ENCODE assay signal across 2 cellular contexts in genomic region chr3:36063992-36064391, GRCh38.
TF ChIP-seq lines count a peak whose summit lies in the region.

No MANE protein-coding gene starts in this region.

TF ChIP-seq in SK-N-SH, 30 proteins besides CTCF, POLR2A, EP300 and RAD21:
- TF ChIP-seq PBX3 (IDR thresholded peaks at IDR 0.05), result no peak
- TF ChIP-seq RFX5 (IDR thresholded peaks at IDR 0.05; ENCODE audit: low read length), result no peak
- TF ChIP-seq NFIC (IDR thresholded peaks at IDR 0.05; ENCODE audit: borderline replicate concordance), result no peak
- no peak for TF ChIP-seq MAX (IDR thresholded peaks at IDR 0.05; ENCODE audit: low read depth)
TF ChIP-seq in SK-N-SH: peak in this region for 0.

TF ChIP-seq in SK-N-SH treated with all-trans-retinoic acid at 6 μM for 48 hours, 23 proteins besides CTCF, POLR2A, EP300 and RAD21 (continued from another document):
- TF ChIP-seq CSRNP3 (CRISPR knock-in tag; IDR thresholded peaks at IDR 0.05) (no peak), TSHZ2 (CRISPR knock-in tag; IDR thresholded peaks at IDR 0.05) (no peak), TOX (CRISPR knock-in tag; IDR thresholded peaks at IDR 0.05; ENCODE audit: borderline replicate concordance) (no peak), ISL1 (CRISPR knock-in tag; IDR thresholded peaks at IDR 0.05) (no peak), PATZ1 (CRISPR knock-in tag; IDR thresholded peaks at IDR 0.05; ENCODE audit: borderline replicate concordance) (no peak), ZFP3 (CRISPR knock-in tag; IDR thresholded peaks at IDR 0.05) (no peak), TCF4 (CRISPR knock-in tag; IDR thresholded peaks at IDR 0.05; ENCODE audit: borderline replicate concordance) (no peak), RARB (CRISPR knock-in tag; IDR thresholded peaks at IDR 0.05) (no peak), SNAI2 (CRISPR knock-in tag; IDR thresholded peaks at IDR 0.05) (no peak)
